In genomic region chr7:108358553-108358952, GRCh38 we compare ENCODE assay signal across 12 cellular contexts.
DNase-seq lines count a peak whose midpoint lies in the region; ATAC-seq and TF ChIP-seq lines count a peak whose summit lies in the region.
"Had no signal": no experiment of that assay in that cellular context is flagged by ENCODE, and none has a peak within 500 bp of the region (broad histone marks: within the 10 kb centered on the region; RNA-seq: fewer than 3 reads in every experiment).

No MANE protein-coding gene starts in this region.

- H3K4me3 ChIP-seq in NT2/D1 (ENCODE audit: insufficient read length, low read depth) (no peak overlapping the region), fibroblast of villous mesenchyme (ENCODE audit: low read depth, low read length) (no peak overlapping the region), aorta (ENCODE audit: low read length in 2 of 2) (no peak overlapping the region), prostate gland (no peak overlapping the region)
- H3K4me3 ChIP-seq: thoracic aorta had no signal

- H3K4me3 Mint-ChIP-seq in activated CD4-positive, alpha-beta memory T cell treated with anti-CD3 and anti-CD28 coated beads, Interleukin-2, amount 10 ng/mL, durations not matched to agents 7 days and 5 days = no peak overlapping the region

- no peaks in the 10 kb centered on the region for H3K36me3 Mint-ChIP-seq in activated CD4-positive, alpha-beta memory T cell treated with anti-CD3 and anti-CD28 coated beads, Interleukin-2, amount 10 ng/mL, durations not matched to agents 7 days and 5 days (ENCODE audit: low read depth)

- DNase-seq in AG08395 (ENCODE audit: low spot score) (peak; percentile 39), M059J (ENCODE audit: low read depth) (peak; percentile 92), NT2/D1 (ENCODE audit: low read depth, low spot score) (peak; percentile 36), fibroblast of villous mesenchyme (ENCODE audit: low read depth) (peak; percentile 84), aorta (no peak), prostate gland (ENCODE audit: low spot score) (no peak), RKO (ENCODE audit: low spot score) (no peak)
- DNase-seq in activated CD4-positive, alpha-beta memory T cell treated with anti-CD3 and anti-CD28 coated beads, Interleukin-2, amount 10 ng/mL, durations not matched to agents 7 days and 5 days = no peak
- DNase-seq: Kasumi-1 had no signal

- no peaks in the 10 kb centered on the region for H3K4me1 ChIP-seq in NT2/D1 (ENCODE audit: insufficient read depth, insufficient read length)
- no peaks in the 10 kb centered on the region for H3K4me1 ChIP-seq in aorta (ENCODE audit: control insufficient read depth in 1 of 2, insufficient read depth in 2 of 2, low read length in 2 of 2)
- H3K4me1 ChIP-seq in prostate gland (replicated peaks) = no peaks in the 10 kb centered on the region

- intact Hi-C loops in aorta (cut with DNase I) (no loop called here), prostate gland (cut with DNase I) (no loop called here)

- H3K27ac ChIP-seq in aorta (ENCODE audit: low read depth in 1 of 2, low read length in 2 of 2) = no peak overlapping the region
- no peak overlapping the region for H3K27ac ChIP-seq in prostate gland
- H3K27ac ChIP-seq: C4-2B, thoracic aorta had no signal

- H3K27me3 Mint-ChIP-seq in activated CD4-positive, alpha-beta memory T cell treated with anti-CD3 and anti-CD28 coated beads, Interleukin-2, amount 10 ng/mL, durations not matched to agents 7 days and 5 days = peaks cover 12% of the 10 kb centered on the region

- H3K36me3 ChIP-seq in NT2/D1 (ENCODE audit: insufficient read depth, insufficient read length, low read length) (no peaks in the 10 kb centered on the region), aorta (ENCODE audit: control insufficient read depth in 1 of 2, insufficient read depth in 2 of 2, low read length in 1 of 2) (no peaks in the 10 kb centered on the region), prostate gland (no peaks in the 10 kb centered on the region)
- H3K36me3 ChIP-seq: thoracic aorta had no signal

- CTCF ChIA-PET in activated CD4-positive, alpha-beta memory T cell treated with anti-CD3 and anti-CD28 coated beads, Interleukin-2, amount 10 ng/mL, durations not matched to agents 7 days and 5 days (lab: Charles Lee) = no interaction called here

- H3K9ac ChIP-seq in NT2/D1 (ENCODE audit: insufficient read length, low read depth) = no peak overlapping the region

- H3K9me3 ChIP-seq in NT2/D1 (ENCODE audit: insufficient read depth, low read length) = no peaks in the 10 kb centered on the region; the same call in 1 of the 2 replicates
- no peaks in the 10 kb centered on the region for H3K9me3 ChIP-seq in aorta (ENCODE audit: control insufficient read depth, low read length)
- H3K9me3 ChIP-seq in prostate gland = no peaks in the 10 kb centered on the region
- H3K9me3 ChIP-seq: thoracic aorta had no signal

- ATAC-seq in aorta (ENCODE audit: low FRiP score) = no peak
- ATAC-seq: esophagus mucosa had no signal

- no peaks in the 10 kb centered on the region for H3K4me1 Mint-ChIP-seq in activated CD4-positive, alpha-beta memory T cell treated with anti-CD3 and anti-CD28 coated beads, Interleukin-2, amount 10 ng/mL, durations not matched to agents 7 days and 5 days

- no peaks in the 10 kb centered on the region for H3K27me3 ChIP-seq in NT2/D1 (ENCODE audit: insufficient read depth, insufficient read length)
- H3K27me3 ChIP-seq in aorta (ENCODE audit: control insufficient read depth in 1 of 2, insufficient read depth in 2 of 2, low read length in 1 of 2) = no peaks in the 10 kb centered on the region
- no peaks in the 10 kb centered on the region for H3K27me3 ChIP-seq in prostate gland (replicated peaks; ENCODE audit: insufficient read depth)

- H3K9me3 Mint-ChIP-seq in activated CD4-positive, alpha-beta memory T cell treated with anti-CD3 and anti-CD28 coated beads, Interleukin-2, amount 10 ng/mL, durations not matched to agents 7 days and 5 days = no peaks in the 10 kb centered on the region

- POLR2A ChIA-PET in activated CD4-positive, alpha-beta memory T cell treated with anti-CD3 and anti-CD28 coated beads, Interleukin-2, amount 10 ng/mL, durations not matched to agents 7 days and 5 days (lab: Charles Lee) = no interaction called here

- no peak for TF ChIP-seq POLR2A in prostate gland (IDR thresholded peaks at IDR 0.05)

- 15 to 21% methylated on average over 4 of the region's 4 CpGs for WGBS in aorta, 2 donors
- 33% methylated on average over 4 of the region's 4 CpGs for WGBS in prostate gland

- H3K27ac Mint-ChIP-seq in activated CD4-positive, alpha-beta memory T cell treated with anti-CD3 and anti-CD28 coated beads, Interleukin-2, amount 10 ng/mL, durations not matched to agents 7 days and 5 days = no peak overlapping the region

- TF ChIP-seq CTCF in fibroblast of villous mesenchyme (IDR thresholded peaks at IDR 0.05; ENCODE audit: insufficient read depth, low read depth, low read length) (no peak), prostate gland (IDR thresholded peaks at IDR 0.05) (no peak)

Comparison
In these comparisons a context has a peak if more than half of its experiments do, and no peak if none do; other contexts are left out.
1. DNase-seq: peak in AG08395 (single experiment), M059J (single experiment), NT2/D1 (single experiment) and fibroblast of villous mesenchyme (single experiment); none in aorta (0 of 2), prostate gland (single experiment), RKO (single experiment) and activated CD4-positive, alpha-beta memory T cell treated with anti-CD3 and anti-CD28 coated beads, Interleukin-2, amount 10 ng/mL, durations not matched to agents 7 days and 5 days (single experiment).